Comparison of ENCODE assay signal across 12 cellular contexts in the genomic region with DNA sequence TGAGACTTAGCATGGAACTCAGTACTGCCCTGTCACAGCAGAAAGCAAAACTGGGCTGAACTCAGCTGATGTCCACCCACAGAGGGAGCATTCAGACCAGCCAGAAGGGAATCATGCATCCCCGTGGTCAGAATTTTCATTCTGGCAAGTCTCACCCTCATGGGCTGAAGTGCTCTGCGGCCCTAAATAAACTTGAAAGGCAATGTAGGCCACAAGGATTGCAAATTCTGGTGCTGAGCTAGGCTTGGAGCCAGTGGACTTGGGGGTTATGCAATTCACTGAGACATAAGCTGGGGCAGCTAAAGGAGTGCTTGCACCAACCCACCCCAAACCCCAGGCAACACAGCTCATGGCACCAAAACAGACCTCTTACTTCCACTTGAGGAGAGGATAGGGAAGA.
"Had no signal": no experiment of that assay in that cellular context is flagged by ENCODE, and none has a peak within 500 bp of the region (broad histone marks: within the 10 kb centered on the region; RNA-seq: fewer than 3 reads in every experiment).

No MANE protein-coding gene starts in this region.

- DNase-seq: activated CD4-positive, alpha-beta T cell treated with anti-CD3 and anti-CD28 coated beads for 1 hour; activated CD4-positive, alpha-beta T cell treated with anti-CD3 and anti-CD28 coated beads, Interleukin-2, amount 50 U/mL, for 4 hours; activated effector memory CD4-positive, alpha-beta T cell treated with Interleukin-2 at 50 U/mL for 16 hours; activated naive CD4-positive, alpha-beta T cell treated with anti-CD3 and anti-CD28 coated beads, Interleukin-2, amount 50 U/mL, for 16 hours; activated T-cell treated with anti-CD3 and anti-CD28 coated beads, Interleukin-2, amount 50 U/mL, for 1 hour; brain microvascular endothelial cell; cerebellar nuclear complex; dermis blood vessel endothelial cell; effector memory CD8-positive, alpha-beta T cell; mesendoderm; stimulated activated naive CD8-positive, alpha-beta T cell treated with anti-CD3 and anti-CD28 coated beads, Interleukin-15, Interleukin-2, amounts not matched to agents 100 U/mL and 50 U/mL, for 24 hours; T-helper 9 cell had no signal
